In the genomic region with DNA sequence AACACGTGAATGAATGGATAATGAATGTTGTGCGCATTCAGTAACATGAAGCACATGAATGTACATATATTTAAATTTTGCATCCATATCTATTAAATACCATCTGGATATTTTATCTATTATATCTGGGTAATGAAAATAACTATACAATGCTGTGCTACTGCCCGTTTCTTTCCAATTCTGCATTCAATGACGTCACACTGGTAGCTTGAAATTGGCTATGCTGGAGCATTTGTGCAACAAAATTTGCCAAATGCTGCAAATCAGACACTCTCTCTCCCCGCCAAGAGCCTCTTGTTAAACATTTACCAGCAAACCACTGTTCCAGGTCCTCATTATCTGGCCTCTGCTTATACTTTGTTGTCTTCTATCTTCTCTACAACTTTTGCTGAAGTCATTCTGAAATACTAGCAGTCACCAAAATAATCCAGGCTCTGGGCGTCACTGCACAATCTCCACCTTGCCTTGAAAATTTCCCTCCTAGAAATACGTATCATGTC, we compare ENCODE assay signal across 25 cellular contexts.
"Had no signal": no experiment of that assay in that cellular context is flagged by ENCODE, and none has a peak within 500 bp of the region (broad histone marks: within the 10 kb centered on the region; RNA-seq: fewer than 3 reads in every experiment).

No MANE protein-coding gene starts in this region.

- H3K27me3 ChIP-seq: colonic mucosa, esophagus squamous epithelium, ovary, spleen, tibial nerve, upper lobe of left lung had no signal

- ATAC-seq: left colon; left ventricle myocardium superior; lower lobe of right lung; natural killer cell; psoas muscle; right cardiac atrium; stimulated activated naive B cell treated with anti-CD40 and anti-IgM and Interleukin-4, amounts not matched to agents 10 μg/mL and 1 μg/mL and 100 μg/mL, for 72 hours had no signal

- H3K9me3 ChIP-seq: colonic mucosa, esophagus squamous epithelium, lower lobe of right lung, ovary, psoas muscle, spleen, thoracic aorta, tibial nerve, upper lobe of left lung had no signal

- H3K27ac ChIP-seq: colonic mucosa, esophagus squamous epithelium, lower lobe of right lung, ovary, psoas muscle, skin epidermis, spleen, thoracic aorta, tibial nerve, upper lobe of left lung had no signal

- H3K4me1 ChIP-seq: colonic mucosa, esophagus squamous epithelium, lower lobe of right lung, psoas muscle, spleen, tibial nerve, upper lobe of left lung had no signal

- H3K36me3 ChIP-seq: colonic mucosa, esophagus squamous epithelium, lower lobe of right lung, ovary, spleen, thoracic aorta, tibial nerve, upper lobe of left lung had no signal

- H3K4me3 ChIP-seq: colonic mucosa, esophagus squamous epithelium, lower lobe of right lung, ovary, psoas muscle, skin epidermis, spleen, thoracic aorta, tibial nerve, upper lobe of left lung had no signal

- DNase-seq: colonic mucosa; dermis blood vessel endothelial cell; effector memory CD4-positive, alpha-beta T cell; erythroblast; esophagus squamous epithelium; foreskin melanocyte; hypothalamus; immature natural killer cell; islet precursor cell; kidney glomerular epithelial cell; left colon; left ventricle myocardium superior; lower lobe of right lung; natural killer cell; occipital lobe; ovary; posterior cingulate gyrus; psoas muscle; right cardiac atrium; spleen; stimulated activated naive B cell treated with anti-CD40 and anti-IgM and Interleukin-4, amounts not matched to agents 10 μg/mL and 1 μg/mL and 100 μg/mL, for 72 hours; upper lobe of left lung had no signal
